In genomic region chr10:132705173-132705572, GRCh38 we compare ENCODE assay signal across 15 cellular contexts.
DNase-seq lines count a peak whose midpoint lies in the region; ATAC-seq and TF ChIP-seq lines count a peak whose summit lies in the region.
"Had no signal": no experiment of that assay in that cellular context is flagged by ENCODE, and none has a peak within 500 bp of the region (broad histone marks: within the 10 kb centered on the region; RNA-seq: fewer than 3 reads in every experiment).

No MANE protein-coding gene starts in this region.

- peaks cover 4% of the 10 kb centered on the region for H3K9me3 Mint-ChIP-seq in natural killer cell treated with Interleukin-12 subunit alpha and Interleukin-12 subunit beta and Interleukin-15 and Interleukin-18, amount 100 ng/mL, for 72 hours
- H3K9me3 Mint-ChIP-seq in natural killer cell (peaks cover 7% of the 10 kb centered on the region in 2 donors), chondrocyte (ENCODE audit: low read depth) (peaks cover 8% of the 10 kb centered on the region)

- no peaks in the 10 kb centered on the region for H3K4me1 ChIP-seq in aorta (ENCODE audit: control insufficient read depth in 1 of 2, insufficient read depth in 2 of 2, low read length in 2 of 2)
- H3K4me1 ChIP-seq in SJCRH30, result no peaks in the 10 kb centered on the region

- H3K27me3 Mint-ChIP-seq in natural killer cell treated with Interleukin-12 subunit alpha and Interleukin-12 subunit beta and Interleukin-15 and Interleukin-18, amount 100 ng/mL, for 72 hours, result no peaks in the 10 kb centered on the region
- H3K27me3 Mint-ChIP-seq in natural killer cell (ENCODE audit: low read depth in 2 of 2), result no peaks in the 10 kb centered on the region
- H3K27me3 Mint-ChIP-seq in chondrocyte (ENCODE audit: low read depth), result no peaks in the 10 kb centered on the region

- H3K9me3 ChIP-seq in aorta (ENCODE audit: control insufficient read depth, low read length), result no peaks in the 10 kb centered on the region
- no peaks in the 10 kb centered on the region for H3K9me3 ChIP-seq in SJCRH30 (replicated peaks)

- intact Hi-C loops in natural killer cell (cut with micrococcal nuclease) (no loop called here), aorta (cut with DNase I) (no loop called here)

- H3K27me3 ChIP-seq in aorta (ENCODE audit: control insufficient read depth in 1 of 2, insufficient read depth in 2 of 2, low read length in 1 of 2), result no peaks in the 10 kb centered on the region
- no peaks in the 10 kb centered on the region for H3K27me3 ChIP-seq in SJCRH30
- H3K27me3 ChIP-seq: heart right ventricle had no signal

- H3K27ac ChIP-seq in aorta (ENCODE audit: low read depth in 1 of 2, low read length in 2 of 2) (no peak overlapping the region), SJCRH30 (no peak overlapping the region)
- H3K27ac ChIP-seq: heart right ventricle had no signal

- peaks cover 10% of the 10 kb centered on the region for H3K36me3 Mint-ChIP-seq in natural killer cell treated with Interleukin-12 subunit alpha and Interleukin-12 subunit beta and Interleukin-15 and Interleukin-18, amount 100 ng/mL, for 72 hours
- H3K36me3 Mint-ChIP-seq in natural killer cell, result peaks cover 12% of the 10 kb centered on the region
- peaks cover 23% of the 10 kb centered on the region for H3K36me3 Mint-ChIP-seq in chondrocyte (ENCODE audit: low read depth)

- H3K36me3 ChIP-seq in aorta (ENCODE audit: control insufficient read depth in 1 of 2, insufficient read depth in 2 of 2, low read length in 1 of 2), result peaks cover 0 to 2% of the 10 kb centered on the region in 2 donors
- H3K36me3 ChIP-seq in SJCRH30, result no peaks in the 10 kb centered on the region

- no peak for ATAC-seq in natural killer cell treated with Interleukin-12 subunit alpha and Interleukin-12 subunit beta and Interleukin-15 and Interleukin-18, amount 100 ng/mL, for 72 hours
- ATAC-seq in natural killer cell, result no peak
- no peak for ATAC-seq in aorta (ENCODE audit: low FRiP score)
- ATAC-seq: stimulated activated naive CD8-positive, alpha-beta T cell treated with anti-CD3 and anti-CD28 coated beads, Interleukin-15, Interleukin-2, amounts not matched to agents 100 U/mL and 50 U/mL, for 24 hours had no signal

- H3K4me3 ChIP-seq in aorta (ENCODE audit: low read length in 2 of 2) (no peak overlapping the region), SJCRH30 (no peak overlapping the region)
- H3K4me3 ChIP-seq: heart right ventricle had no signal

- H3K27ac Mint-ChIP-seq in natural killer cell treated with Interleukin-12 subunit alpha and Interleukin-12 subunit beta and Interleukin-15 and Interleukin-18, amount 100 ng/mL, for 72 hours, result no peak overlapping the region
- H3K27ac Mint-ChIP-seq in natural killer cell, result no peak overlapping the region
- no peak overlapping the region for H3K27ac Mint-ChIP-seq in chondrocyte (ENCODE audit: unreplicated experiment)
- H3K27ac Mint-ChIP-seq: T-helper 2 cell treated with Interferon-gamma antibody and Interleukin-4, amounts not matched to agents 5 μg/mL and 100 μg/mL, for 36 hours had no signal

- no peak for TF ChIP-seq CTCF in natural killer cell (IDR thresholded peaks at IDR 0.05)
- TF ChIP-seq CTCF in chondrocyte (IDR thresholded peaks at IDR 0.05), result no peak

- peaks cover 9 to 20% of the 10 kb centered on the region in 2 donors for H3K4me1 Mint-ChIP-seq in natural killer cell treated with Interleukin-12 subunit alpha and Interleukin-12 subunit beta and Interleukin-15 and Interleukin-18, amount 100 ng/mL, for 72 hours (ENCODE audit: low read depth in 2 of 2)
- H3K4me1 Mint-ChIP-seq in natural killer cell (peaks cover 18 to 30% of the 10 kb centered on the region in 2 donors), chondrocyte (ENCODE audit: low read depth) (peaks cover 9% of the 10 kb centered on the region)

- WGBS in aorta, 2 donors, result 72 to 78% methylated on average over 15 of the region's 15 CpGs

- peak; percentile 42 for DNase-seq in natural killer cell treated with Interleukin-12 subunit alpha and Interleukin-12 subunit beta and Interleukin-15 and Interleukin-18, amount 100 ng/mL, for 72 hours (ENCODE audit: low spot score)
- no peak for DNase-seq in natural killer cell
- DNase-seq in chondrocyte (ENCODE audit: low spot score), result peak; percentile 94
- DNase-seq in medulla oblongata (ENCODE audit: extremely low spot score), result peak; percentile 31
- peak; percentile 47 to 63 for DNase-seq in aorta
- DNase-seq in HUDEP-2 (lab: John Stamatoyannopoulos, UW; ENCODE audit: unreplicated experiment in 76 of 76), result no peak
- no peak for DNase-seq in SJCRH30
- DNase-seq in DMS 273 (lab: John Stamatoyannopoulos, UW; ENCODE audit: unreplicated experiment), result no peak
- DNase-seq: activated CD4-positive, alpha-beta T cell treated with anti-CD3 and anti-CD28 coated beads for 1 hour; central memory CD4-positive, alpha-beta T cell; NCI-H2029 treated with DMSO at 0.1 percent for 48 hours; NCI-H524 treated with DMSO at 0.1 percent for 48 hours; stimulated activated naive CD8-positive, alpha-beta T cell treated with anti-CD3 and anti-CD28 coated beads, Interleukin-15, Interleukin-2, amounts not matched to agents 100 U/mL and 50 U/mL, for 24 hours had no signal

- H3K4me3 Mint-ChIP-seq in natural killer cell treated with Interleukin-12 subunit alpha and Interleukin-12 subunit beta and Interleukin-15 and Interleukin-18, amount 100 ng/mL, for 72 hours, result no peak overlapping the region
- no peak overlapping the region for H3K4me3 Mint-ChIP-seq in natural killer cell
- no peak overlapping the region for H3K4me3 Mint-ChIP-seq in chondrocyte (ENCODE audit: unreplicated experiment)
- H3K4me3 Mint-ChIP-seq: T-helper 2 cell treated with Interferon-gamma antibody and Interleukin-4, amounts not matched to agents 5 μg/mL and 100 μg/mL, for 36 hours had no signal

Comparison
In these comparisons a context has a peak if more than half of its experiments do, and no peak if none do; other contexts are left out.
1. DNase-seq: peak in natural killer cell treated with Interleukin-12 subunit alpha and Interleukin-12 subunit beta and Interleukin-15 and Interleukin-18, amount 100 ng/mL, for 72 hours (single experiment), chondrocyte (single experiment), medulla oblongata (single experiment) and aorta (2 of 2); none in natural killer cell (single experiment), HUDEP-2 (0 of 76), SJCRH30 (0 of 2) and DMS 273 (single experiment).